Comparison of ENCODE assay signal across 26 cellular contexts in genomic region chr12:12488823-12489528, GRCh38.
DNase-seq lines count a peak whose midpoint lies in the region; ATAC-seq, FAIRE-seq and TF ChIP-seq lines count a peak whose summit lies in the region.
"Had no signal": no experiment of that assay in that cellular context is flagged by ENCODE, and none has a peak within 500 bp of the region (broad histone marks: within the 10 kb centered on the region; RNA-seq: fewer than 3 reads in every experiment).

No MANE protein-coding gene starts in this region.

- no peaks in the 10 kb centered on the region for H3K9me3 ChIP-seq in small intestine (ENCODE audit: control insufficient read depth, low read depth)
- H3K9me3 ChIP-seq: BE2C, body of pancreas, Caco-2, heart left ventricle, right atrium auricular region, SJCRH30, upper lobe of right lung had no signal

- no peaks in the 10 kb centered on the region for H3K9me3 Mint-ChIP-seq in activated T-cell treated with anti-CD3 and anti-CD28 coated beads, Interleukin-2, amount 50 U/mL, for 4 hours
- no peaks in the 10 kb centered on the region for H3K9me3 Mint-ChIP-seq in T-cell

- WGBS in small intestine, 3 donors = 81 to 89% (median 83%) methylated on average over 8 of the region's 8 CpGs

- DNase-seq in activated T-cell treated with anti-CD3 and anti-CD28 coated beads, Interleukin-2, amount 50 U/mL, for 4 hours = no peak
- no peak for DNase-seq in activated T-cell treated with anti-CD3 and anti-CD28 coated beads, Interleukin-2, amount 50 U/mL, for 1 hour
- no peak for DNase-seq in T-cell
- DNase-seq in dorsolateral prefrontal cortex = no peak
- peak; percentile 84 for DNase-seq in small intestine
- no peak for DNase-seq in effector CD8-positive, alpha-beta T cell (lab: John Stamatoyannopoulos, UW)
- no peak for DNase-seq in AG20443 (ENCODE audit: low spot score)
- DNase-seq in HK-2 (ENCODE audit: unreplicated experiment) = no peak
- DNase-seq: activated CD4-positive, CD25-positive, alpha-beta regulatory T cell treated with anti-CD3 and anti-CD28 coated beads, Interleukin-2, amount 50 U/mL, for 72 hours; activated effector memory CD4-positive, alpha-beta T cell treated with Interleukin-2 at 50 U/mL for 16 hours; BE2C; body of pancreas; DMS79 treated with DMSO at 0.1 percent for 48 hours; GF-D8; H7; heart left ventricle; KBM-7; NCI-H1105 treated with DMSO at 0.1 percent for 48 hours; NCI-H1930; NCI-H526 treated with DMSO at 0.1 percent for 48 hours; SJCRH30; stimulated activated CD4-positive, alpha-beta T cell treated with anti-CD3 and anti-CD28 coated beads, Interleukin-2, amount 100 ng/mL, for 48 hours; upper lobe of right lung had no signal

- H3K27ac ChIP-seq in dorsolateral prefrontal cortex = peak overlapping the region in 44 of 59 donors; percentile 11 to 82 (median 58)
- peak overlapping the region in 1 of 2 donors; percentile 2 for H3K27ac ChIP-seq in small intestine (ENCODE audit: low read depth in 1 of 2, low read length in 1 of 2)
- H3K27ac ChIP-seq: heart left ventricle, right atrium auricular region, SJCRH30, upper lobe of right lung had no signal

- peaks cover 0 to 8% of the 10 kb centered on the region in 2 donors for H3K36me3 ChIP-seq in small intestine (ENCODE audit: control insufficient read depth in 2 of 2, insufficient read depth in 2 of 2, low read length in 2 of 2)
- H3K36me3 ChIP-seq: SJCRH30 had no signal

- no peak for TF ChIP-seq CTCF in dorsolateral prefrontal cortex (IDR thresholded peaks at IDR 0.05 in 54 of 56, conservative IDR thresholded peaks at IDR 0.05 in 2 of 56; ENCODE audit: low read depth in 1 of 56, partially characterized antibody in 56 of 56)

- peak; percentile 55 to 60 for ATAC-seq in activated T-cell treated with anti-CD3 and anti-CD28 coated beads, Interleukin-2, amount 50 U/mL, for 4 hours
- ATAC-seq in T-cell (replicated peaks in 1 of 4) = no peak
- ATAC-seq: body of pancreas, heart left ventricle, upper lobe of right lung had no signal

- intact Hi-C loops in dorsolateral prefrontal cortex (cut with DNase I) = no loop called here

- POLR2A ChIA-PET in T-cell (lab: Charles Lee) = no interaction called here

- no peak overlapping the region for H3K4me3 ChIP-seq in dorsolateral prefrontal cortex
- H3K4me3 ChIP-seq in small intestine (ENCODE audit: low read depth in 1 of 2, low read length in 2 of 2) = no peak overlapping the region
- H3K4me3 ChIP-seq: body of pancreas, heart left ventricle, lung, right atrium auricular region, SJCRH30, upper lobe of right lung had no signal

- FAIRE-seq in small intestine (lab: Jason Lieb, UNC) = no peak

- no peak overlapping the region for H3K4me3 Mint-ChIP-seq in activated T-cell treated with anti-CD3 and anti-CD28 coated beads, Interleukin-2, amount 50 U/mL, for 4 hours
- no peak overlapping the region for H3K4me3 Mint-ChIP-seq in T-cell

- H3K4me1 ChIP-seq in small intestine (ENCODE audit: control insufficient read depth in 2 of 2, insufficient read depth in 1 of 2, low read depth in 1 of 2, low read length in 1 of 2) = peaks cover 3 to 4% of the 10 kb centered on the region in 2 donors
- H3K4me1 ChIP-seq: BE2C, right atrium auricular region, SJCRH30, upper lobe of right lung had no signal

- H3K4me1 Mint-ChIP-seq in activated T-cell treated with anti-CD3 and anti-CD28 coated beads, Interleukin-2, amount 50 U/mL, for 4 hours (ENCODE audit: low read depth) = peaks cover 34% of the 10 kb centered on the region
- H3K4me1 Mint-ChIP-seq in T-cell = peaks cover 16 to 48% (median 43%) of the 10 kb centered on the region in 3 donors

- H3K27me3 ChIP-seq in dorsolateral prefrontal cortex = no peaks in the 10 kb centered on the region
- no peaks in the 10 kb centered on the region for H3K27me3 ChIP-seq in small intestine (ENCODE audit: control insufficient read depth in 2 of 2, insufficient read depth in 2 of 2, low read length in 2 of 2)
- H3K27me3 ChIP-seq: BE2C, body of pancreas, heart left ventricle, right atrium auricular region, SJCRH30, upper lobe of right lung had no signal

- peak overlapping the region; percentile 73 to 85 for H3K27ac Mint-ChIP-seq in T-cell

- CTCF ChIA-PET in T-cell (lab: Charles Lee) = interaction anchor here (0.6 kb wide), 2 partner anchors 28 to 72 kb away, joined by 3 to 5 read pairs; no protein-coding TSS in a partner anchor

- H3K36me3 Mint-ChIP-seq in activated T-cell treated with anti-CD3 and anti-CD28 coated beads, Interleukin-2, amount 50 U/mL, for 4 hours (ENCODE audit: insufficient read depth) = peaks cover 26% of the 10 kb centered on the region
- peaks cover 35% of the 10 kb centered on the region for H3K36me3 Mint-ChIP-seq in T-cell

- no peaks in the 10 kb centered on the region for H3K27me3 Mint-ChIP-seq in activated T-cell treated with anti-CD3 and anti-CD28 coated beads, Interleukin-2, amount 50 U/mL, for 4 hours (ENCODE audit: low read depth)
- H3K27me3 Mint-ChIP-seq in T-cell = no peaks in the 10 kb centered on the region

Comparison
In these comparisons a context has a peak if more than half of its experiments do, and no peak if none do; other contexts are left out.
1. ATAC-seq: peak in activated T-cell treated with anti-CD3 and anti-CD28 coated beads, Interleukin-2, amount 50 U/mL, for 4 hours (2 of 2); none in T-cell (0 of 4).